In the genomic region with DNA sequence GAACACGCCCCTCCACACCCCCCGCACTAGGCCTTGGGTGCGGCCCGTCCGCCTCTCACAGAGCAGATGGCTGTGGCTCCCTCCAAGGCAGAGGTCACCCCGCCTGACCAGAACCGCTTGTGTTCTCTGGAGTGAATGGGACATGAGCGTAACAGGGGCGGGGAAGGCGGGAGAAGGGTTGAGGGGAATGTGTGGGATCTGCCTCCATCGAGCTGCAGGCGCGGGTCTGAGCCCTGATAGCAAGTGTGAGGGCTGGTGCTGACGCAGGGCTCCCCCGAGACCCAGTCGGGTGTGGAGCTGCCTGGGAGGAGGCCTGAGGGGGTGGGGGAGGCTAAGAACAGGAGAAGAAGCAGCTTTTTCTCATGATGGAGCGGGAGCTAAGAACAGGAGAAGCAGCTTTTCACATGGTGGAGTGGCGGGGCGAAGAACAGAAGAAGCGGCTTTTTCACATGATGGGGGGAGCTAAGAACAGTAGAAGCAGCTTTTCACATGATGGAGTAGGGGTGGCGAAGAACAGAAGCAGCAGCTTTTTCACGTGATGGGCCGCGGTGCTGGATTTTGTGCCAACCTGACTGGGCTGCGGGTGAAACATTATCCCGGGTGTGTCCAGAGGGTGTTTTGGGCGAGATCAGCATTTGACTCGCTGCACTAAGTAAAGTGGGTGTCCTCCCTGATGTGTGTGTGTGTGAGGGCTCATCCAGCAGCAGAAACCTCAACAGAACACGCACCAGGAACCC, we compare ENCODE assay signal across 16 cellular contexts.
A peak's percentile ranks its signal among the peaks of the same experiment; 100 is the strongest.
DNase-seq lines count a peak whose midpoint lies in the region; ATAC-seq and TF ChIP-seq lines count a peak whose summit lies in the region.
"Had no signal": no experiment of that assay in that cellular context is flagged by ENCODE, and none has a peak within 500 bp of the region (broad histone marks: within the 10 kb centered on the region; RNA-seq: fewer than 3 reads in every experiment).

No MANE protein-coding gene starts in this region.

- peaks cover 0 to 3% (median 0%) of the 10 kb centered on the region in 3 donors for H3K27me3 ChIP-seq in gastrocnemius medialis

- TF ChIP-seq POLR2A in gastrocnemius medialis (IDR thresholded peaks at IDR 0.05) = no peak

- peak overlapping the region; percentile 75; the same call in 1 of the 2 replicates for H3K27ac ChIP-seq in VCaP
- H3K27ac ChIP-seq in gastrocnemius medialis = no peak overlapping the region
- H3K27ac ChIP-seq: skin epidermis had no signal

- H3K36me3 ChIP-seq in mucosa of descending colon (ENCODE audit: low read depth) (no peaks in the 10 kb centered on the region), gastrocnemius medialis (no peaks in the 10 kb centered on the region)

- peak; percentile 75 for ATAC-seq in Right ventricle myocardium superior (ENCODE audit: poor library complexity)
- ATAC-seq in mucosa of descending colon = peak; percentile 66
- peak in 1 of 2 donors; percentile 57 for ATAC-seq in gastrocnemius medialis
- ATAC-seq in HG03457 (IDR thresholded peaks at IDR 0.05; ENCODE audit: unreplicated experiment) = no peak
- ATAC-seq: HCT116; naive thymus-derived CD8-positive, alpha-beta T cell had no signal

- DNase-seq in Right ventricle myocardium superior (peak; percentile 84), mucosa of descending colon (peak; percentile 47 to 63 (median 54)), gastrocnemius medialis (peak; percentile 14 to 31), Ammon's horn (ENCODE audit: low spot score) (no peak), SHP77 treated with DMSO at 0.1 percent for 48 hours (lab: John Stamatoyannopoulos, UW) (no peak)
- DNase-seq in activated naive CD4-positive, alpha-beta T cell treated with Interleukin-2 at 50 U/mL for 16 hours = no peak
- DNase-seq: activated CD4-positive, alpha-beta T cell treated with anti-CD3 and anti-CD28 coated beads for 48 hours; activated CD8-positive, alpha-beta memory T cell treated with anti-CD3 and anti-CD28 coated beads, Interleukin-2, amount 50 U/mL, for 48 hours; activated naive CD4-positive, alpha-beta T cell treated with anti-CD3 and anti-CD28 coated beads for 36 hours; dermis blood vessel endothelial cell; naive thymus-derived CD8-positive, alpha-beta T cell; NK-92 treated with Interleukin-12 subunit alpha and Interleukin-12 subunit beta, amount 100 ng/mL, for 24 hours had no signal

- no peaks in the 10 kb centered on the region for H3K4me1 ChIP-seq in mucosa of descending colon (ENCODE audit: low read depth)
- H3K4me1 ChIP-seq in gastrocnemius medialis = peaks cover 0 to 9% of the 10 kb centered on the region in 2 donors

- H3K9me3 ChIP-seq in mucosa of descending colon (no peaks in the 10 kb centered on the region), gastrocnemius medialis (no peaks in the 10 kb centered on the region)

- no peak for TF ChIP-seq CTCF in VCaP (conservative IDR thresholded peaks at IDR 0.05)
- no peak for TF ChIP-seq CTCF in mucosa of descending colon (IDR thresholded peaks at IDR 0.05)
- no peak for TF ChIP-seq CTCF in gastrocnemius medialis (IDR thresholded peaks at IDR 0.05 in 4 of 5, conservative IDR thresholded peaks at IDR 0.05 in 1 of 5)

- intact Hi-C loops in Right ventricle myocardium superior (cut with DNase I) = no loop called here
- intact Hi-C loops in mucosa of descending colon (cut with DNase I, micrococcal nuclease) = no loop called here
- intact Hi-C loops in gastrocnemius medialis (cut with DNase I; ENCODE audit: low total_unique reads) = no loop called here

- in situ Hi-C loops in gastrocnemius medialis (cut with MboI; ENCODE audit: low sequenced_read_pairs in 4 of 4) = no loop called here

- H3K4me3 ChIP-seq in mucosa of descending colon (no peak overlapping the region), gastrocnemius medialis (no peak overlapping the region)
- H3K4me3 ChIP-seq: skin epidermis had no signal

Comparison
In these comparisons a context has a peak if more than half of its experiments do, and no peak if none do; other contexts are left out.
1. DNase-seq: peak in Right ventricle myocardium superior (single experiment), mucosa of descending colon (3 of 3) and gastrocnemius medialis (2 of 2); none in Ammon's horn (single experiment), SHP77 treated with DMSO at 0.1 percent for 48 hours (single experiment) and activated naive CD4-positive, alpha-beta T cell treated with Interleukin-2 at 50 U/mL for 16 hours (single experiment).